Comparison of ENCODE assay signal across 9 cellular contexts in genomic region chr5:135246923-135247795, GRCh38.
DNase-seq lines count a peak whose midpoint lies in the region; ATAC-seq and TF ChIP-seq lines count a peak whose summit lies in the region.
"Had no signal": no experiment of that assay in that cellular context is flagged by ENCODE, and none has a peak within 500 bp of the region (broad histone marks: within the 10 kb centered on the region; RNA-seq: fewer than 3 reads in every experiment).

No MANE protein-coding gene starts in this region.

- H3K4me3 ChIP-seq in SK-N-MC, result peak overlapping the region; percentile 20
- no peak overlapping the region for H3K4me3 ChIP-seq in transverse colon

- H3K9me3 Mint-ChIP-seq in activated T-cell treated with anti-CD3 and anti-CD28 coated beads, Interleukin-2, amount 50 U/mL, for 24 hours, result no peaks in the 10 kb centered on the region
- H3K9me3 Mint-ChIP-seq: T-helper 1 cell treated with Interleukin-12 subunit alpha and Interleukin-12 subunit beta and Interleukin-4 antibody, amounts not matched to agents 30 μg/mL and 1 μg/mL, for 36 hours had no signal

- H3K27me3 ChIP-seq in transverse colon, result no peaks in the 10 kb centered on the region

- in situ Hi-C loops in transverse colon (cut with MboI; ENCODE audit: low pct_ligation_motif_present in 1 of 4, low pct_unique_long_range_greater_than_20kb in 1 of 4, low sequenced_read_pairs in 3 of 4), result no loop called here

- H3K4me3 Mint-ChIP-seq in activated T-cell treated with anti-CD3 and anti-CD28 coated beads, Interleukin-2, amount 50 U/mL, for 24 hours, result no peak overlapping the region
- H3K4me3 Mint-ChIP-seq: T-helper 1 cell treated with Interleukin-12 subunit alpha and Interleukin-12 subunit beta and Interleukin-4 antibody, amounts not matched to agents 30 μg/mL and 1 μg/mL, for 36 hours had no signal

- no peak for TF ChIP-seq EP300 in transverse colon (IDR thresholded peaks at IDR 0.05; ENCODE audit: low read depth)

- H3K36me3 Mint-ChIP-seq in activated T-cell treated with anti-CD3 and anti-CD28 coated beads, Interleukin-2, amount 50 U/mL, for 24 hours (ENCODE audit: low read depth), result no peaks in the 10 kb centered on the region

- peaks cover 23 to 48% (median 30%) of the 10 kb centered on the region in 4 donors for H3K4me1 ChIP-seq in transverse colon

- no peak overlapping the region for H3K27ac ChIP-seq in SK-N-MC
- peak overlapping the region in 1 of 4 donors; percentile 26 for H3K27ac ChIP-seq in transverse colon

- WGBS in transverse colon (ENCODE audit: low coverage in 1 of 2), 2 donors, result 67 to 100% methylated on average over 1 to 27 of the region's 28 CpGs

- H3K4me1 Mint-ChIP-seq in activated T-cell treated with anti-CD3 and anti-CD28 coated beads, Interleukin-2, amount 50 U/mL, for 24 hours (ENCODE audit: low read depth), result peaks cover 9% of the 10 kb centered on the region

- H3K9me3 ChIP-seq in SK-N-MC (ENCODE audit: low read depth, low read length) (no peaks in the 10 kb centered on the region), transverse colon (no peaks in the 10 kb centered on the region)

- no peak overlapping the region for H3K27ac Mint-ChIP-seq in activated T-cell treated with anti-CD3 and anti-CD28 coated beads, Interleukin-2, amount 50 U/mL, for 24 hours
- H3K27ac Mint-ChIP-seq: T-helper 1 cell treated with Interleukin-12 subunit alpha and Interleukin-12 subunit beta and Interleukin-4 antibody, amounts not matched to agents 30 μg/mL and 1 μg/mL, for 36 hours had no signal

- no peak for TF ChIP-seq POLR2A in transverse colon (IDR thresholded peaks at IDR 0.05)

- H3K27me3 Mint-ChIP-seq in activated T-cell treated with anti-CD3 and anti-CD28 coated beads, Interleukin-2, amount 50 U/mL, for 24 hours, result no peaks in the 10 kb centered on the region

- intact Hi-C loops in transverse colon (cut with DNase I; ENCODE audit: low total_unique reads), result no loop called here

- no peak overlapping the region for H3K9ac ChIP-seq in SK-N-MC (ENCODE audit: insufficient read length)

- DNase-seq in activated T-cell treated with anti-CD3 and anti-CD28 coated beads, Interleukin-2, amount 50 U/mL, for 24 hours, result peak; percentile 16
- DNase-seq in activated T-cell treated with anti-CD3 and anti-CD28 coated beads for 4 hours, result no peak
- DNase-seq in SK-N-MC (ENCODE audit: low read depth, low spot score), result peak; percentile 42
- DNase-seq in fibroblast of peridontal ligament (ENCODE audit: extremely low read depth), result peak; percentile 93
- DNase-seq in smooth muscle cell of the brain vasculature (ENCODE audit: low read depth, low spot score), result peak; percentile 47
- no peak for DNase-seq in AML-193 (lab: John Stamatoyannopoulos, UW)
- no peak for DNase-seq in transverse colon

- ATAC-seq in GM21526 (IDR thresholded peaks at IDR 0.05; ENCODE audit: low FRiP score, unreplicated experiment), result no peak

- H3K36me3 ChIP-seq in SK-N-MC (ENCODE audit: insufficient read depth, low read length) (no peaks in the 10 kb centered on the region), transverse colon (no peaks in the 10 kb centered on the region)

- no peak for TF ChIP-seq CTCF in transverse colon (IDR thresholded peaks at IDR 0.05)

Comparison
In these comparisons a context has a peak if more than half of its experiments do, and no peak if none do; other contexts are left out.
1. DNase-seq: peak in activated T-cell treated with anti-CD3 and anti-CD28 coated beads, Interleukin-2, amount 50 U/mL, for 24 hours (single experiment), SK-N-MC (single experiment), fibroblast of peridontal ligament (single experiment) and smooth muscle cell of the brain vasculature (single experiment); none in activated T-cell treated with anti-CD3 and anti-CD28 coated beads for 4 hours (single experiment), AML-193 (0 of 2) and transverse colon (single experiment).